In the genomic region with DNA sequence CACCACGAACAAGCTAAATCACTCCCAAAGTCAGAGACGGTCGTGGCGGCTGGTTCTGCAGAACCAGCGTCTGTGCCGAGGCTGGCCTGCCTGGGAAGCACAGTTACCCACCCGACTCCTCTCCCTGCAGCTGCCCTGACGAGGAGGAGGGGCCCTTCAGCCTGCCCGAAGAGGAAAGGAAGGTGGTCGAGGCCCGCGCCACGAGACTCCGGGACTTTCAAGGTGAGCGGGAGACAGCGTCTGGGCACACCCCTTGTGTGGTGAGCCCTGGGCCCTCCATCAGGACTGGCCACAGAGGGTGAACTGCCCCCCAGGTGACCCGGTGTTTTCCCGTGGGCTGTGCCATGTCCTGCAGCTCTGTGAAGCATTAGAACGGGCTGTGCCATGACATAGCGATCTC, we compare ENCODE assay signal across 1 cellular context.
TF ChIP-seq lines count a peak whose summit lies in the region.

No MANE protein-coding gene starts in this region.

TF ChIP-seq in GM23338, 12 proteins besides CTCF, POLR2A, EP300 and RAD21:
- TF ChIP-seq EZH2phosphoT487 (IDR thresholded peaks at IDR 0.05; ENCODE audit: unreplicated experiment), result no peak
- TF ChIP-seq, protein P1, sequence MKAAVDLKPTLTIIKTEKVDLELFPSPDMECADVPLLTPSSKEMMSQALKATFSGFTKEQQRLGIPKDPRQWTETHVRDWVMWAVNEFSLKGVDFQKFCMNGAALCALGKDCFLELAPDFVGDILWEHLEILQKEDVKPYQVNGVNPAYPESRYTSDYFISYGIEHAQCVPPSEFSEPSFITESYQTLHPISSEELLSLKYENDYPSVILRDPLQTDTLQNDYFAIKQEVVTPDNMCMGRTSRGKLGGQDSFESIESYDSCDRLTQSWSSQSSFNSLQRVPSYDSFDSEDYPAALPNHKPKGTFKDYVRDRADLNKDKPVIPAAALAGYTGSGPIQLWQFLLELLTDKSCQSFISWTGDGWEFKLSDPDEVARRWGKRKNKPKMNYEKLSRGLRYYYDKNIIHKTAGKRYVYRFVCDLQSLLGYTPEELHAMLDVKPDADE (IDR thresholded peaks at IDR 0.05), result no peak
- no peak for TF ChIP-seq JUNB (IDR thresholded peaks at IDR 0.05; ENCODE audit: unreplicated experiment)
- TF ChIP-seq POLR2AphosphoS5 (IDR thresholded peaks at IDR 0.05; ENCODE audit: low read depth), result no peak
- TF ChIP-seq STAT1 (IDR thresholded peaks at IDR 0.05; ENCODE audit: unreplicated experiment), result no peak
- TF ChIP-seq CREB1 (CRISPR knock-in tag; IDR thresholded peaks at IDR 0.05; ENCODE audit: low read depth), result no peak
- TF ChIP-seq, protein P2, sequence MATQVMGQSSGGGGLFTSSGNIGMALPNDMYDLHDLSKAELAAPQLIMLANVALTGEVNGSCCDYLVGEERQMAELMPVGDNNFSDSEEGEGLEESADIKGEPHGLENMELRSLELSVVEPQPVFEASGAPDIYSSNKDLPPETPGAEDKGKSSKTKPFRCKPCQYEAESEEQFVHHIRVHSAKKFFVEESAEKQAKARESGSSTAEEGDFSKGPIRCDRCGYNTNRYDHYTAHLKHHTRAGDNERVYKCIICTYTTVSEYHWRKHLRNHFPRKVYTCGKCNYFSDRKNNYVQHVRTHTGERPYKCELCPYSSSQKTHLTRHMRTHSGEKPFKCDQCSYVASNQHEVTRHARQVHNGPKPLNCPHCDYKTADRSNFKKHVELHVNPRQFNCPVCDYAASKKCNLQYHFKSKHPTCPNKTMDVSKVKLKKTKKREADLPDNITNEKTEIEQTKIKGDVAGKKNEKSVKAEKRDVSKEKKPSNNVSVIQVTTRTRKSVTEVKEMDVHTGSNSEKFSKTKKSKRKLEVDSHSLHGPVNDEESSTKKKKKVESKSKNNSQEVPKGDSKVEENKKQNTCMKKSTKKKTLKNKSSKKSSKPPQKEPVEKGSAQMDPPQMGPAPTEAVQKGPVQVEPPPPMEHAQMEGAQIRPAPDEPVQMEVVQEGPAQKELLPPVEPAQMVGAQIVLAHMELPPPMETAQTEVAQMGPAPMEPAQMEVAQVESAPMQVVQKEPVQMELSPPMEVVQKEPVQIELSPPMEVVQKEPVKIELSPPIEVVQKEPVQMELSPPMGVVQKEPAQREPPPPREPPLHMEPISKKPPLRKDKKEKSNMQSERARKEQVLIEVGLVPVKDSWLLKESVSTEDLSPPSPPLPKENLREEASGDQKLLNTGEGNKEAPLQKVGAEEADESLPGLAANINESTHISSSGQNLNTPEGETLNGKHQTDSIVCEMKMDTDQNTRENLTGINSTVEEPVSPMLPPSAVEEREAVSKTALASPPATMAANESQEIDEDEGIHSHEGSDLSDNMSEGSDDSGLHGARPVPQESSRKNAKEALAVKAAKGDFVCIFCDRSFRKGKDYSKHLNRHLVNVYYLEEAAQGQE (IDR thresholded peaks at IDR 0.05; ENCODE audit: unreplicated experiment), result no peak
- no peak for TF ChIP-seq ZNF331 (CRISPR knock-in tag; IDR thresholded peaks at IDR 0.05; ENCODE audit: low read depth)
- TF ChIP-seq, protein P3, sequence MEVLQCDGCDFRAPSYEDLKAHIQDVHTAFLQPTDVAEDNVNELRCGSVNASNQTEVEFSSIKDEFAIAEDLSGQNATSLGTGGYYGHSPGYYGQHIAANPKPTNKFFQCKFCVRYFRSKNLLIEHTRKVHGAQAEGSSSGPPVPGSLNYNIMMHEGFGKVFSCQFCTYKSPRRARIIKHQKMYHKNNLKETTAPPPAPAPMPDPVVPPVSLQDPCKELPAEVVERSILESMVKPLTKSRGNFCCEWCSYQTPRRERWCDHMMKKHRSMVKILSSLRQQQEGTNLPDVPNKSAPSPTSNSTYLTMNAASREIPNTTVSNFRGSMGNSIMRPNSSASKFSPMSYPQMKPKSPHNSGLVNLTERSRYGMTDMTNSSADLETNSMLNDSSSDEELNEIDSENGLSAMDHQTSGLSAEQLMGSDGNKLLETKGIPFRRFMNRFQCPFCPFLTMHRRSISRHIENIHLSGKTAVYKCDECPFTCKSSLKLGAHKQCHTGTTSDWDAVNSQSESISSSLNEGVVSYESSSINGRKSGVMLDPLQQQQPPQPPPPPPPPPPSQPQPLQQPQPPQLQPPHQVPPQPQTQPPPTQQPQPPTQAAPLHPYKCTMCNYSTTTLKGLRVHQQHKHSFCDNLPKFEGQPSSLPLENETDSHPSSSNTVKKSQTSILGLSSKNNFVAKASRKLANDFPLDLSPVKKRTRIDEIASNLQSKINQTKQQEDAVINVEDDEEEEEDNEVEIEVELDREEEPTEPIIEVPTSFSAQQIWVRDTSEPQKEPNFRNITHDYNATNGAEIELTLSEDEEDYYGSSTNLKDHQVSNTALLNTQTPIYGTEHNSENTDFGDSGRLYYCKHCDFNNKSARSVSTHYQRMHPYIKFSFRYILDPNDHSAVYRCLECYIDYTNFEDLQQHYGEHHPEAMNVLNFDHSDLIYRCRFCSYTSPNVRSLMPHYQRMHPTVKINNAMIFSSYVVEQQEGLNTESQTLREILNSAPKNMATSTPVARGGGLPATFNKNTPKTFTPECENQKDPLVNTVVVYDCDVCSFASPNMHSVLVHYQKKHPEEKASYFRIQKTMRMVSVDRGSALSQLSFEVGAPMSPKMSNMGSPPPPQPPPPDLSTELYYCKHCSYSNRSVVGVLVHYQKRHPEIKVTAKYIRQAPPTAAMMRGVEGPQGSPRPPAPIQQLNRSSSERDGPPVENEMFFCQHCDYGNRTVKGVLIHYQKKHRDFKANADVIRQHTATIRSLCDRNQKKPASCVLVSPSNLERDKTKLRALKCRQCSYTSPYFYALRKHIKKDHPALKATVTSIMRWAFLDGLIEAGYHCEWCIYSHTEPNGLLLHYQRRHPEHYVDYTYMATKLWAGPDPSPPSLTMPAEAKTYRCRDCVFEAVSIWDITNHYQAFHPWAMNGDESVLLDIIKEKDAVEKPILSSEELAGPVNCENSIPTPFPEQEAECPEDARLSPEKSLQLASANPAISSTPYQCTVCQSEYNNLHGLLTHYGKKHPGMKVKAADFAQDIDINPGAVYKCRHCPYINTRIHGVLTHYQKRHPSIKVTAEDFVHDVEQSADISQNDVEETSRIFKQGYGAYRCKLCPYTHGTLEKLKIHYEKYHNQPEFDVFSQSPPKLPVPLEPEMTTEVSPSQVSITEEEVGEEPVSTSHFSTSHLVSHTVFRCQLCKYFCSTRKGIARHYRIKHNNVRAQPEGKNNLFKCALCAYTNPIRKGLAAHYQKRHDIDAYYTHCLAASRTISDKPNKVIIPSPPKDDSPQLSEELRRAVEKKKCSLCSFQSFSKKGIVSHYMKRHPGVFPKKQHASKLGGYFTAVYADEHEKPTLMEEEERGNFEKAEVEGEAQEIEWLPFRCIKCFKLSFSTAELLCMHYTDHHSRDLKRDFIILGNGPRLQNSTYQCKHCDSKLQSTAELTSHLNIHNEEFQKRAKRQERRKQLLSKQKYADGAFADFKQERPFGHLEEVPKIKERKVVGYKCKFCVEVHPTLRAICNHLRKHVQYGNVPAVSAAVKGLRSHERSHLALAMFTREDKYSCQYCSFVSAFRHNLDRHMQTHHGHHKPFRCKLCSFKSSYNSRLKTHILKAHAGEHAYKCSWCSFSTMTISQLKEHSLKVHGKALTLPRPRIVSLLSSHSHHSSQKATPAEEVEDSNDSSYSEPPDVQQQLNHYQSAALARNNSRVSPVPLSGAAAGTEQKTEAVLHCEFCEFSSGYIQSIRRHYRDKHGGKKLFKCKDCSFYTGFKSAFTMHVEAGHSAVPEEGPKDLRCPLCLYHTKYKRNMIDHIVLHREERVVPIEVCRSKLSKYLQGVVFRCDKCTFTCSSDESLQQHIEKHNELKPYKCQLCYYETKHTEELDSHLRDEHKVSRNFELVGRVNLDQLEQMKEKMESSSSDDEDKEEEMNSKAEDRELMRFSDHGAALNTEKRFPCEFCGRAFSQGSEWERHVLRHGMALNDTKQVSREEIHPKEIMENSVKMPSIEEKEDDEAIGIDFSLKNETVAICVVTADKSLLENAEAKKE (CRISPR knock-in tag; IDR thresholded peaks at IDR 0.05), result no peak
- TF ChIP-seq ZNF114 (CRISPR knock-in tag; IDR thresholded peaks at IDR 0.05), result no peak
- TF ChIP-seq EZH2 (IDR thresholded peaks at IDR 0.05; ENCODE audit: low read depth, unreplicated experiment), result no peak
- no peak for TF ChIP-seq NANOG (IDR thresholded peaks at IDR 0.05; ENCODE audit: borderline replicate concordance)
